In genomic region chr2:88754585-88755305, GRCh38 we compare ENCODE assay signal across 8 cellular contexts.
DNase-seq lines count a peak whose midpoint lies in the region; ATAC-seq, FAIRE-seq and TF ChIP-seq lines count a peak whose summit lies in the region.

No MANE protein-coding gene starts in this region.

- no peak overlapping the region for H2AK5ac ChIP-seq in mesenchymal stem cell (ENCODE audit: low read length, severe bottlenecking)

- H3K27me3 ChIP-seq in SK-N-SH (ENCODE audit: insufficient read depth) = no peaks in the 10 kb centered on the region
- no peaks in the 10 kb centered on the region for H3K27me3 ChIP-seq in mesenchymal stem cell (ENCODE audit: control insufficient read depth in 1 of 2, insufficient read depth in 1 of 2, low read length in 2 of 2)

- H3K23ac ChIP-seq in mesenchymal stem cell (ENCODE audit: low read length in 2 of 2) = no peak overlapping the region

- ATAC-seq in GM18505 (IDR thresholded peaks at IDR 0.05; ENCODE audit: unreplicated experiment) (peak; percentile 32), GM21423 (IDR thresholded peaks at IDR 0.05; ENCODE audit: unreplicated experiment) (peak; percentile 26), HG03439 (IDR thresholded peaks at IDR 0.05; ENCODE audit: unreplicated experiment) (peak; percentile 23)
- no peak for ATAC-seq in activated naive CD8-positive, alpha-beta T cell treated with anti-CD3 and anti-CD28 coated beads, Interleukin-2, amount 50 U/mL, for 24 hours

- no peaks in the 10 kb centered on the region for H3K27me3 Mint-ChIP-seq in activated naive CD8-positive, alpha-beta T cell treated with anti-CD3 and anti-CD28 coated beads, Interleukin-2, amount 50 U/mL, for 24 hours
- no peaks in the 10 kb centered on the region for H3K27me3 Mint-ChIP-seq in chondrocyte (ENCODE audit: low read depth)

- H3K36me3 Mint-ChIP-seq in activated naive CD8-positive, alpha-beta T cell treated with anti-CD3 and anti-CD28 coated beads, Interleukin-2, amount 50 U/mL, for 24 hours (ENCODE audit: low read depth) = peaks cover 64% of the 10 kb centered on the region
- H3K36me3 Mint-ChIP-seq in chondrocyte (ENCODE audit: low read depth) = peaks cover 20% of the 10 kb centered on the region

- no peak overlapping the region for H4K91ac ChIP-seq in mesenchymal stem cell (ENCODE audit: low read length)

- H4K8ac ChIP-seq in mesenchymal stem cell (ENCODE audit: low read length) = no peak overlapping the region

- no peak overlapping the region for H3K4me3 Mint-ChIP-seq in activated naive CD8-positive, alpha-beta T cell treated with anti-CD3 and anti-CD28 coated beads, Interleukin-2, amount 50 U/mL, for 24 hours
- H3K4me3 Mint-ChIP-seq in chondrocyte (ENCODE audit: unreplicated experiment) = no peak overlapping the region

- no peak for DNase-seq in activated naive CD8-positive, alpha-beta T cell treated with anti-CD3 and anti-CD28 coated beads, Interleukin-2, amount 50 U/mL, for 24 hours
- DNase-seq in urothelium cell line (ENCODE audit: low spot score) = no peak
- DNase-seq in chondrocyte (ENCODE audit: low spot score) = no peak
- DNase-seq in SK-N-SH = no peak
- no peak for DNase-seq in mesenchymal stem cell

- no peak overlapping the region for H2BK15ac ChIP-seq in mesenchymal stem cell (ENCODE audit: low read depth, poor library complexity, severe bottlenecking)

- no peak overlapping the region for H3K14ac ChIP-seq in mesenchymal stem cell (ENCODE audit: low read length in 2 of 2)

- H3K79me2 ChIP-seq in SK-N-SH (ENCODE audit: insufficient read depth) = no peaks in the 10 kb centered on the region

- H3K4me1 ChIP-seq in SK-N-SH (ENCODE audit: control insufficient read depth in 1 of 2, insufficient read depth in 2 of 2, low read depth in 1 of 2, low read length in 1 of 2) = no peaks in the 10 kb centered on the region; a peak in 1 of 4 replicates
- H3K4me1 ChIP-seq in mesenchymal stem cell (ENCODE audit: control insufficient read depth, insufficient read depth, low read depth, low read length) = no peaks in the 10 kb centered on the region

- TF ChIP-seq POLR2A in GM18505 (IDR thresholded peaks at IDR 0.05; ENCODE audit: borderline replicate concordance, extremely low read depth, insufficient read depth, insufficient read length) = peak; percentile 39

- no peak for TF ChIP-seq EP300 in SK-N-SH (IDR thresholded peaks at IDR 0.05; ENCODE audit: borderline replicate concordance in 1 of 2, low read depth in 1 of 2, low read length in 1 of 2)

- H3F3A ChIP-seq in SK-N-SH (replicated peaks; ENCODE audit: insufficient read depth) = no peaks in the 10 kb centered on the region

- peaks cover 14% of the 10 kb centered on the region for H3K9me3 Mint-ChIP-seq in activated naive CD8-positive, alpha-beta T cell treated with anti-CD3 and anti-CD28 coated beads, Interleukin-2, amount 50 U/mL, for 24 hours
- H3K9me3 Mint-ChIP-seq in chondrocyte (ENCODE audit: low read depth) = peaks cover 17% of the 10 kb centered on the region

- no peak overlapping the region for H2BK120ac ChIP-seq in mesenchymal stem cell (ENCODE audit: low read depth, low read length)

- H3K9ac ChIP-seq in SK-N-SH = no peak overlapping the region
- H3K9ac ChIP-seq in mesenchymal stem cell (ENCODE audit: low read length) = no peak overlapping the region

- no peak overlapping the region for H3K18ac ChIP-seq in mesenchymal stem cell (ENCODE audit: low read depth in 1 of 2, low read length in 2 of 2)

- 80% methylated on average over 6 of the region's 6 CpGs for WGBS in SK-N-SH (ENCODE audit: low lambda C conversion rate)
- 94% methylated on average over 6 of the region's 6 CpGs for WGBS in mesenchymal stem cell

- no peaks in the 10 kb centered on the region for H3K79me1 ChIP-seq in mesenchymal stem cell (replicated peaks; ENCODE audit: low read length, poor library complexity, severe bottlenecking)

- H3K4me2 ChIP-seq in SK-N-SH (no peak overlapping the region), mesenchymal stem cell (ENCODE audit: low read length, poor library complexity, severe bottlenecking) (no peak overlapping the region)

- no peaks in the 10 kb centered on the region for H3K9me2 ChIP-seq in SK-N-SH

- no peak overlapping the region for H2BK12ac ChIP-seq in mesenchymal stem cell (ENCODE audit: low read length in 2 of 2)

- H2AFZ ChIP-seq in SK-N-SH (ENCODE audit: low read depth) = no peak overlapping the region
- no peak overlapping the region for H2AFZ ChIP-seq in mesenchymal stem cell (ENCODE audit: low read depth, low read length)

- H3K36me3 ChIP-seq in SK-N-SH (replicated peaks in 1 of 2; ENCODE audit: control insufficient read depth in 1 of 2, insufficient read depth in 2 of 2, low read length in 1 of 2) (peaks cover 14 to 41% of the 10 kb centered on the region in 2 experiments), mesenchymal stem cell (ENCODE audit: control insufficient read depth in 1 of 2, insufficient read depth in 2 of 2, low read depth in 1 of 2, low read length in 2 of 2) (peaks cover 11 to 34% of the 10 kb centered on the region in 2 experiments)

- TF ChIP-seq CTCF in chondrocyte (IDR thresholded peaks at IDR 0.05) = no peak
- no peak for TF ChIP-seq CTCF in SK-N-SH (IDR thresholded peaks at IDR 0.05)

- FAIRE-seq in urothelium cell line (lab: Jason Lieb, UNC) = no peak

- CTCF ChIA-PET in SK-N-SH (lab: Yijun Ruan, JAX) = interaction anchor here (2.1 kb wide), 1 partner anchor 15 kb away, joined by 11 read pairs; no protein-coding TSS in a partner anchor

- POLR2A ChIA-PET in SK-N-SH (lab: Yijun Ruan, JAX) = no interaction called here

- H3K4me3 ChIP-seq in SK-N-SH (ENCODE audit: low read depth in 2 of 2, low read length in 1 of 2) (no peak overlapping the region), mesenchymal stem cell (ENCODE audit: insufficient read depth in 1 of 2, low read depth in 1 of 2, low read length in 2 of 2) (no peak overlapping the region)

- peak overlapping the region; percentile 78 for H3K27ac Mint-ChIP-seq in activated naive CD8-positive, alpha-beta T cell treated with anti-CD3 and anti-CD28 coated beads, Interleukin-2, amount 50 U/mL, for 24 hours
- no peak overlapping the region for H3K27ac Mint-ChIP-seq in chondrocyte (ENCODE audit: unreplicated experiment)

- no peak overlapping the region for H2BK5ac ChIP-seq in mesenchymal stem cell (ENCODE audit: low read depth, low read length, poor library complexity, severe bottlenecking)

- TF ChIP-seq RAD21 in SK-N-SH (IDR thresholded peaks at IDR 0.05; ENCODE audit: low read length) = no peak

- H3K9me3 ChIP-seq in SK-N-SH (no peaks in the 10 kb centered on the region), mesenchymal stem cell (ENCODE audit: control insufficient read depth, low read length) (peaks cover 12% of the 10 kb centered on the region)

- H3K4me1 Mint-ChIP-seq in activated naive CD8-positive, alpha-beta T cell treated with anti-CD3 and anti-CD28 coated beads, Interleukin-2, amount 50 U/mL, for 24 hours = peaks cover 37% of the 10 kb centered on the region
- H3K4me1 Mint-ChIP-seq in chondrocyte (ENCODE audit: low read depth) = peaks cover 5% of the 10 kb centered on the region

- H3K27ac ChIP-seq in SK-N-SH (ENCODE audit: low read depth in 2 of 2, low read length in 1 of 2) (no peak overlapping the region), mesenchymal stem cell (ENCODE audit: low read length, poor library complexity, severe bottlenecking) (no peak overlapping the region)

- no peak overlapping the region for H3K4ac ChIP-seq in mesenchymal stem cell (ENCODE audit: low read depth in 1 of 2, low read length in 2 of 2)

- no peaks in the 10 kb centered on the region for H4K20me1 ChIP-seq in SK-N-SH (ENCODE audit: insufficient read depth)

TF ChIP-seq in SK-N-SH, 30 proteins besides CTCF, POLR2A, EP300 and RAD21:
- TF ChIP-seq SMC3 (IDR thresholded peaks at IDR 0.05; ENCODE audit: low read depth, low read length) (no peak), TAF1 (IDR thresholded peaks at IDR 0.05; ENCODE audit: borderline replicate concordance, low read depth, low read length) (no peak), GABPA (IDR thresholded peaks at IDR 0.05; ENCODE audit: low read depth) (no peak), EZH2phosphoT487 (IDR thresholded peaks at IDR 0.05; ENCODE audit: borderline replicate concordance, low read depth) (no peak)
